1 cellular context compared by ENCODE assay signal in genomic region chr7:100752994-100753393, GRCh38.
TF ChIP-seq lines count a peak whose summit lies in the region.

No MANE protein-coding gene starts in this region.

TF ChIP-seq in H1, 55 proteins besides CTCF, POLR2A, EP300 and RAD21:
- TF ChIP-seq SIX5 (IDR thresholded peaks at IDR 0.05; ENCODE audit: low read depth, low read length) (no peak), RBBP5 (IDR thresholded peaks at IDR 0.05; ENCODE audit: borderline replicate concordance, low read depth, low read length) (no peak), GTF2F1 (IDR thresholded peaks at IDR 0.05; ENCODE audit: borderline replicate concordance, low read depth, low read length) (no peak), SIRT6 (IDR thresholded peaks at IDR 0.05; ENCODE audit: low read length) (no peak), SRF (IDR thresholded peaks at IDR 0.05; ENCODE audit: low read depth, low read length) (no peak), ASH2L (IDR thresholded peaks at IDR 0.05; ENCODE audit: low read length) (no peak), CBX8 (IDR thresholded peaks at IDR 0.05; ENCODE audit: borderline replicate concordance, low read depth, low read length) (no peak), SP4 (IDR thresholded peaks at IDR 0.05; ENCODE audit: low read length) (no peak), TCF12 (IDR thresholded peaks at IDR 0.05; ENCODE audit: low read depth, low read length) (no peak), EZH2 (IDR thresholded peaks at IDR 0.05; ENCODE audit: low read depth, low read length, severe bottlenecking) (no peak), ATF2 (IDR thresholded peaks at IDR 0.05; ENCODE audit: low read length) (no peak), TAF7 (optimal IDR thresholded peaks at IDR 0.05; ENCODE audit: borderline replicate concordance, low read depth, low read length) (no peak), TEAD4 (IDR thresholded peaks at IDR 0.05; ENCODE audit: low read depth, low read length) (no peak), KDM5A (IDR thresholded peaks at IDR 0.05; ENCODE audit: low read length) (no peak), RXRA (IDR thresholded peaks at IDR 0.05; ENCODE audit: insufficient read depth, low read depth, low read length) (no peak), CHD1 (IDR thresholded peaks at IDR 0.05; ENCODE audit: low read depth, low read length) (no peak), SIN3A (conservative IDR thresholded peaks at IDR 0.05 in 1 of 2, IDR thresholded peaks at IDR 0.05 in 1 of 2; ENCODE audit: low read depth in 1 of 2, low read length in 2 of 2) (no peak), SUZ12 (IDR thresholded peaks at IDR 0.05; ENCODE audit: low read length) (no peak), KDM1A (IDR thresholded peaks at IDR 0.05; ENCODE audit: borderline replicate concordance, low read length) (no peak), RFX5 (IDR thresholded peaks at IDR 0.05; ENCODE audit: borderline replicate concordance, low read depth, low read length) (no peak)
